ENCODE assay signal across 14 cellular contexts in genomic region chr18:12005542-12006487, GRCh38. TPM values are rescaled to one million over a fixed set of nuclear protein-coding genes. Genes with fewer than 3 reads are reported as not detected.
A peak's percentile ranks its signal among the peaks of the same experiment; 100 is the strongest.
DNase-seq lines count a peak whose midpoint lies in the region; ATAC-seq and TF ChIP-seq lines count a peak whose summit lies in the region.
"Had no signal": no experiment of that assay in that cellular context is flagged by ENCODE, and none has a peak within 500 bp of the region (broad histone marks: within the 10 kb centered on the region; RNA-seq: fewer than 3 reads in every experiment).

No MANE protein-coding gene starts in this region.

- no peak overlapping the region for H2AFZ ChIP-seq in IMR-90 (replicated peaks; ENCODE audit: low read length, poor library complexity)

- no peak overlapping the region for H3K23ac ChIP-seq in IMR-90 (ENCODE audit: low read depth, low read length)

- H3K4ac ChIP-seq in IMR-90 (ENCODE audit: low read depth, low read length) = no peak overlapping the region

- no peaks in the 10 kb centered on the region for H3K4me1 ChIP-seq in IMR-90 (ENCODE audit: control insufficient read depth, insufficient read depth, low read length)
- peaks cover 0 to 5% (median 0%) of the 10 kb centered on the region in 12 donors for H3K4me1 ChIP-seq in heart left ventricle

- no peak overlapping the region for H3K18ac ChIP-seq in IMR-90 (ENCODE audit: low read depth, low read length)

- H2BK20ac ChIP-seq in IMR-90 (ENCODE audit: low read depth, low read length) = no peak overlapping the region

- peak overlapping the region; percentile 37 for H2AK9ac ChIP-seq in IMR-90 (replicated peaks; ENCODE audit: low read depth, low read length, poor library complexity)

- H3K27me3 Mint-ChIP-seq in stimulated activated memory B cell treated with anti-CD40 and anti-IgM and Interleukin-4, amounts not matched to agents 10 μg/mL and 1 μg/mL and 100 μg/mL, for 72 hours = no peaks in the 10 kb centered on the region
- H3K27me3 Mint-ChIP-seq: activated CD8-positive, alpha-beta memory T cell treated with anti-CD3 and anti-CD28 coated beads, Interleukin-2, amount 10 ng/mL, durations not matched to agents 7 days and 5 days had no signal

- peaks cover 3% of the 10 kb centered on the region; the same call in 1 of the 2 replicates for H3K9me1 ChIP-seq in IMR-90 (ENCODE audit: insufficient read depth, low read length)

- no peaks in the 10 kb centered on the region for H3K9me3 ChIP-seq in IMR-90 (ENCODE audit: control insufficient read depth, insufficient read depth, low read length)
- no peaks in the 10 kb centered on the region for H3K9me3 ChIP-seq in heart left ventricle
- H3K9me3 ChIP-seq: thoracic aorta had no signal

- peaks cover 6% of the 10 kb centered on the region for H3K36me3 Mint-ChIP-seq in stimulated activated memory B cell treated with anti-CD40 and anti-IgM and Interleukin-4, amounts not matched to agents 10 μg/mL and 1 μg/mL and 100 μg/mL, for 72 hours

- H4K91ac ChIP-seq in IMR-90 (ENCODE audit: insufficient read depth, low read depth, low read length) = no peak overlapping the region

- no peak overlapping the region for H3K14ac ChIP-seq in IMR-90 (replicated peaks; ENCODE audit: low read depth, low read length)

- intact Hi-C loops in IMR-90 (cut with micrococcal nuclease) (no loop called here), heart left ventricle (cut with DNase I) (loop anchor here in 1 of 10 donors (10.0 kb wide), 1 partner anchor 271 kb away; no protein-coding TSS in a partner anchor)

- no peak overlapping the region for H3K27ac ChIP-seq in IMR-90 (ENCODE audit: insufficient read depth, low read length)
- H3K27ac ChIP-seq in heart left ventricle = no peak overlapping the region
- H3K27ac ChIP-seq: HL-60, thoracic aorta had no signal

- in situ Hi-C loops in IMR-90 (cut with MboI; ENCODE audit: low sequenced_read_pairs) = no loop called here
- in situ Hi-C loops in KBM-7 (cut with MboI; ENCODE audit: low pct_unique_long_range_greater_than_20kb, low sequenced_read_pairs) = no loop called here

- no peak overlapping the region for H2BK15ac ChIP-seq in IMR-90 (ENCODE audit: low read depth, low read length)

- peaks cover 0 to 3% of the 10 kb centered on the region in 2 experiments; a peak in 1 of 4 replicates for H3K79me1 ChIP-seq in IMR-90 (ENCODE audit: low read depth in 1 of 2, low read length in 2 of 2)

- H3K4me1 Mint-ChIP-seq in stimulated activated memory B cell treated with anti-CD40 and anti-IgM and Interleukin-4, amounts not matched to agents 10 μg/mL and 1 μg/mL and 100 μg/mL, for 72 hours = peaks cover 13% of the 10 kb centered on the region

- no peak overlapping the region for H2BK120ac ChIP-seq in IMR-90 (ENCODE audit: low read depth, low read length)

- DNase-seq in IMR-90 (no peak), glomerular visceral epithelial cell (ENCODE audit: extremely low spot score) (peak; percentile 36), HUDEP-2 (lab: John Stamatoyannopoulos, UW; ENCODE audit: unreplicated experiment in 76 of 76) (no peak), cerebellar cortex (ENCODE audit: low spot score) (no peak), KBM-7 (no peak), heart left ventricle (no peak)
- DNase-seq: activated CD8-positive, alpha-beta memory T cell treated with anti-CD3 and anti-CD28 coated beads, Interleukin-2, amount 10 ng/mL, durations not matched to agents 7 days and 5 days; NCI-H1105 treated with DMSO at 0.1 percent for 48 hours; stimulated activated CD4-positive, alpha-beta T cell treated with anti-CD3 and anti-CD28 coated beads, Interleukin-4, amount 100 ng/mL, for 4 hours had no signal

- no peak overlapping the region for H3K4me2 ChIP-seq in IMR-90 (ENCODE audit: low read depth, low read length)

- no peak overlapping the region for H3K56ac ChIP-seq in IMR-90 (ENCODE audit: extremely low read depth, insufficient read depth, low read length)

- H3K36me3 ChIP-seq in IMR-90 (ENCODE audit: control insufficient read depth, insufficient read depth, low read length) (peaks cover 26% of the 10 kb centered on the region), heart left ventricle (peaks cover 0 to 44% (median 14%) of the 10 kb centered on the region in 9 donors)

- TF ChIP-seq CTCF in IMR-90 (conservative IDR thresholded peaks at IDR 0.05; ENCODE audit: low read depth, low read length) = no peak
- no peak for TF ChIP-seq CTCF in heart left ventricle (IDR thresholded peaks at IDR 0.05)

- POLR2A ChIA-PET in IMR-90 (lab: Charles Lee; ENCODE audit: unreplicated experiment) = no interaction called here

- H3K27ac Mint-ChIP-seq in stimulated activated memory B cell treated with anti-CD40 and anti-IgM and Interleukin-4, amounts not matched to agents 10 μg/mL and 1 μg/mL and 100 μg/mL, for 72 hours = no peak overlapping the region
- H3K27ac Mint-ChIP-seq: activated CD8-positive, alpha-beta memory T cell treated with anti-CD3 and anti-CD28 coated beads, Interleukin-2, amount 10 ng/mL, durations not matched to agents 7 days and 5 days had no signal

- TF ChIP-seq POLR2A in IMR-90 (IDR thresholded peaks at IDR 0.05; ENCODE audit: low read depth, low read length) (no peak), heart left ventricle (IDR thresholded peaks at IDR 0.05) (no peak)

- 74% methylated on average over 7 of the region's 15 CpGs; no CpG with 5 or more reads in 1 of the 2 experiments for WGBS in IMR-90 (ENCODE audit: extremely low coverage in 2 of 2, insufficient read length in 1 of 2), 2 experiments
- 73 to 80% (median 78%) methylated on average over 15 of the region's 15 CpGs for WGBS in heart left ventricle, 4 donors

- H4K5ac ChIP-seq in IMR-90 (ENCODE audit: low read depth, low read length) = no peak overlapping the region

- H3K4me3 ChIP-seq in IMR-90 (ENCODE audit: insufficient read depth, low read depth, low read length) (no peak overlapping the region), heart left ventricle (no peak overlapping the region)
- H3K4me3 ChIP-seq: thoracic aorta had no signal

- no peak overlapping the region for H4K8ac ChIP-seq in IMR-90 (ENCODE audit: low read depth in 2 of 2, low read length in 2 of 2)

- no peaks in the 10 kb centered on the region for H4K20me1 ChIP-seq in IMR-90 (ENCODE audit: insufficient read depth, low read length)

- ATAC-seq in GM21423 (IDR thresholded peaks at IDR 0.05; ENCODE audit: unreplicated experiment) (peak; percentile 48), IMR-90 (ENCODE audit: low read depth) (no peak), heart left ventricle (no peak)
- peak; percentile 59 for ATAC-seq in stimulated activated memory B cell treated with anti-CD40 and anti-IgM and Interleukin-4, amounts not matched to agents 10 μg/mL and 1 μg/mL and 100 μg/mL, for 72 hours
- ATAC-seq: activated CD8-positive, alpha-beta memory T cell treated with anti-CD3 and anti-CD28 coated beads, Interleukin-2, amount 10 ng/mL, durations not matched to agents 7 days and 5 days; HCT116 had no signal

- no peak overlapping the region for H2AK5ac ChIP-seq in IMR-90 (ENCODE audit: low read depth, low read length)

- dilution Hi-C loops in IMR-90 (cut with HindIII; ENCODE audit: low sequenced_read_pairs, unreplicated experiment) = no loop called here

- CTCF ChIA-PET in IMR-90 (lab: Yijun Ruan, JAX) = interaction anchor here (1.3 kb wide), 2 partner anchors 11 to 33 kb away, joined by 3 to 4 read pairs; no protein-coding TSS in a partner anchor

- no TSS peak for BruUV-seq in IMR-90 (replicated peaks; lab: Mats Ljungman, UMichigan)

- H3K9me3 Mint-ChIP-seq in stimulated activated memory B cell treated with anti-CD40 and anti-IgM and Interleukin-4, amounts not matched to agents 10 μg/mL and 1 μg/mL and 100 μg/mL, for 72 hours = no peaks in the 10 kb centered on the region

- no peak overlapping the region for H2BK5ac ChIP-seq in IMR-90 (ENCODE audit: low read depth, low read length, poor library complexity, severe bottlenecking)

- H3K9ac ChIP-seq in IMR-90 (ENCODE audit: low read depth, low read length) = no peak overlapping the region

- H3K4me3 Mint-ChIP-seq in stimulated activated memory B cell treated with anti-CD40 and anti-IgM and Interleukin-4, amounts not matched to agents 10 μg/mL and 1 μg/mL and 100 μg/mL, for 72 hours = no peak overlapping the region
- H3K4me3 Mint-ChIP-seq: activated CD8-positive, alpha-beta memory T cell treated with anti-CD3 and anti-CD28 coated beads, Interleukin-2, amount 10 ng/mL, durations not matched to agents 7 days and 5 days had no signal

- H3K27me3 ChIP-seq in IMR-90 (ENCODE audit: control insufficient read depth, insufficient read depth, low read length) = no peaks in the 10 kb centered on the region
- no peaks in the 10 kb centered on the region for H3K27me3 ChIP-seq in heart left ventricle

- TF ChIP-seq RAD21 in IMR-90 (IDR thresholded peaks at IDR 0.05; ENCODE audit: low read length) = no peak

TF ChIP-seq in IMR-90, 13 proteins besides CTCF, POLR2A, EP300 and RAD21:
- TF ChIP-seq MXI1 (IDR thresholded peaks at IDR 0.05; ENCODE audit: borderline replicate concordance, low read depth, low read length) (no peak), NFE2L2 (IDR thresholded peaks at IDR 0.05; ENCODE audit: low read depth, low read length) (no peak), USF2 (IDR thresholded peaks at IDR 0.05; ENCODE audit: low read depth, low read length) (no peak), BHLHE40 (IDR thresholded peaks at IDR 0.05; ENCODE audit: low read depth, low read length) (no peak)

RNA-seq across cellular contexts. Expression of gene IMPA2, which starts 24.5 kb away (rescaled TPM):
- 4.7 and 5.4 TPM in 2 replicates for total RNA-seq in IMR-90 (2012; rRNA removed)
- 4.7 and 5.5 TPM in 2 replicates for polyA plus RNA-seq in IMR-90 (2012; rRNA removed)
- polyA plus RNA-seq in IMR-90 (2012; cell fraction: cytosol; rRNA removed) = 8.4 and 12.8 TPM in 2 replicates
- polyA plus RNA-seq in IMR-90 (2012; cell fraction: nucleus; rRNA removed; ENCODE audit: low replicate concordance) = 24.6 and 26.9 TPM in 2 replicates
- total RNA-seq in heart left ventricle = 10 to 100 TPM; 18.1 to 73.0 (median 44.3) TPM
- polyA plus RNA-seq in heart left ventricle = 10 to 100 TPM; 19.9 to 34.9 TPM

Comparison
In these comparisons a context has a peak if more than half of its experiments do, and no peak if none do; other contexts are left out.
1. ATAC-seq: peak in GM21423 (single experiment) and stimulated activated memory B cell treated with anti-CD40 and anti-IgM and Interleukin-4, amounts not matched to agents 10 μg/mL and 1 μg/mL and 100 μg/mL, for 72 hours (single experiment); none in IMR-90 (single experiment) and heart left ventricle (0 of 4).